In genomic region chr7:73769481-73770001, GRCh38 we compare ENCODE assay signal across 11 cellular contexts. TPM values are rescaled to one million over a fixed set of nuclear protein-coding genes. Genes with fewer than 3 reads are reported as not detected.
A peak's percentile ranks its signal among the peaks of the same experiment; 100 is the strongest.
DNase-seq lines count a peak whose midpoint lies in the region; ATAC-seq, FAIRE-seq and TF ChIP-seq lines count a peak whose summit lies in the region.
"Had no signal": no experiment of that assay in that cellular context is flagged by ENCODE, and none has a peak within 500 bp of the region (broad histone marks: within the 10 kb centered on the region; RNA-seq: fewer than 3 reads in every experiment).

No MANE protein-coding gene starts in this region.

- no peak overlapping the region for H3K27ac ChIP-seq in K562 (ENCODE audit: extremely low read depth, low read depth, low read length)
- peak overlapping the region; percentile 91 to 94 for H3K27ac ChIP-seq in liver (ENCODE audit: low read depth in 1 of 2, low read length in 2 of 2)
- H3K27ac ChIP-seq in foreskin keratinocyte, result no peak overlapping the region

- H3K9me3 Mint-ChIP-seq in stimulated activated naive B cell treated with anti-CD40 and anti-IgM and Interleukin-4, amounts not matched to agents 10 μg/mL and 1 μg/mL and 100 μg/mL, for 72 hours, result no peaks in the 10 kb centered on the region
- no peaks in the 10 kb centered on the region for H3K9me3 Mint-ChIP-seq in T-helper 2 cell treated with Interferon-gamma antibody and Interleukin-4, amounts not matched to agents 5 μg/mL and 100 μg/mL, for 36 hours

- TF ChIP-seq RAD21 in K562 (CRISPR knock-in tag; conservative IDR thresholded peaks at IDR 0.05 in 1 of 2, IDR thresholded peaks at IDR 0.05 in 1 of 2), result no peak
- TF ChIP-seq RAD21 in liver (IDR thresholded peaks at IDR 0.05), result no peak

- BruUV-seq in K562 (replicated peaks; lab: Mats Ljungman, UMichigan), result no TSS peak

- no peak overlapping the region for H2AFZ ChIP-seq in K562 (ENCODE audit: low read depth, low read length)

- WGBS in K562 (ENCODE audit: insufficient coverage, low coverage, missing lambda C conversion rate), result 82% methylated on average over 20 of the region's 49 CpGs
- 29% methylated on average over 49 of the region's 49 CpGs for WGBS in liver

- intact Hi-C loops in K562 (cut with micrococcal nuclease), result no loop called here

- H3K79me2 ChIP-seq in K562 (ENCODE audit: control insufficient read depth, insufficient read depth, low read length), result no peaks in the 10 kb centered on the region

- no peak for TF ChIP-seq EP300 in K562 (IDR thresholded peaks at IDR 0.05; ENCODE audit: low read length)

- H3K36me3 Mint-ChIP-seq in stimulated activated naive B cell treated with anti-CD40 and anti-IgM and Interleukin-4, amounts not matched to agents 10 μg/mL and 1 μg/mL and 100 μg/mL, for 72 hours, result peaks cover 0 to 6% of the 10 kb centered on the region in 2 donors
- no peaks in the 10 kb centered on the region for H3K36me3 Mint-ChIP-seq in T-helper 2 cell treated with Interferon-gamma antibody and Interleukin-4, amounts not matched to agents 5 μg/mL and 100 μg/mL, for 36 hours (ENCODE audit: low read depth)

- TF ChIP-seq CTCF in K562 (IDR thresholded peaks at IDR 0.05 in 2 of 3, conservative IDR thresholded peaks at IDR 0.05 in 1 of 3; ENCODE audit: insufficient read depth in 2 of 3, low read depth in 1 of 3, low read length in 3 of 3) (no peak), liver (IDR thresholded peaks at IDR 0.05; ENCODE audit: low read depth, low read length, missing input control) (no peak), foreskin keratinocyte (conservative IDR thresholded peaks at IDR 0.05) (no peak)

- H3K27me3 ChIP-seq in K562 (ENCODE audit: control insufficient read depth in 2 of 2, insufficient read depth in 2 of 2, low read length in 2 of 2), result no peaks in the 10 kb centered on the region
- H3K27me3 ChIP-seq in liver (ENCODE audit: control insufficient read depth in 4 of 4, insufficient read depth in 4 of 4, low read length in 3 of 4), result no peaks in the 10 kb centered on the region
- H3K27me3 ChIP-seq in foreskin keratinocyte, result peaks cover 56% of the 10 kb centered on the region

- FAIRE-seq in K562 (lab: Jason Lieb, UNC), result no peak
- FAIRE-seq in H54 (lab: Jason Lieb, UNC), result no peak

- peaks cover 0 to 22% of the 10 kb centered on the region in 2 experiments; a peak in 3 of 5 replicates for H3K4me1 ChIP-seq in K562 (replicated peaks in 1 of 2; ENCODE audit: control insufficient read depth in 2 of 2, insufficient read depth in 2 of 2, low read length in 2 of 2)
- peaks cover 18 to 51% (median 42%) of the 10 kb centered on the region in 4 donors for H3K4me1 ChIP-seq in liver (ENCODE audit: control insufficient read depth in 4 of 4, insufficient read depth in 4 of 4, low read length in 3 of 4)
- no peaks in the 10 kb centered on the region for H3K4me1 ChIP-seq in foreskin keratinocyte

- CTCF ChIA-PET in K562 (lab: Yijun Ruan, JAX; ENCODE audit: low intra/inter-chr PET ratio), result no interaction called here

- POLR2A ChIA-PET in K562 (lab: Yijun Ruan, JAX), result no interaction called here

- no peak overlapping the region for H3K4me3 ChIP-seq in K562
- peak overlapping the region; percentile 68 to 81 (median 72) for H3K4me3 ChIP-seq in liver (ENCODE audit: low read depth in 1 of 3, low read length in 3 of 3)

- H3K27ac Mint-ChIP-seq in stimulated activated naive B cell treated with anti-CD40 and anti-IgM and Interleukin-4, amounts not matched to agents 10 μg/mL and 1 μg/mL and 100 μg/mL, for 72 hours, result no peak overlapping the region
- no peak overlapping the region for H3K27ac Mint-ChIP-seq in T-helper 2 cell treated with Interferon-gamma antibody and Interleukin-4, amounts not matched to agents 5 μg/mL and 100 μg/mL, for 36 hours

- in situ Hi-C loops in K562 (cut with MboI), result no loop called here

- no peaks in the 10 kb centered on the region for H3K9me1 ChIP-seq in K562 (ENCODE audit: control insufficient read depth, insufficient read depth, low read length)

- ATAC-seq in K562 (no peak), foreskin keratinocyte (no peak)
- peak in 1 of 2 donors; percentile 6 for ATAC-seq in stimulated activated naive B cell treated with anti-CD40 and anti-IgM and Interleukin-4, amounts not matched to agents 10 μg/mL and 1 μg/mL and 100 μg/mL, for 72 hours (replicated peaks)

- no peak overlapping the region for H3K9ac ChIP-seq in K562 (ENCODE audit: insufficient read depth in 1 of 2, low read depth in 2 of 2, low read length in 2 of 2)
- H3K9ac ChIP-seq in liver (ENCODE audit: low read depth in 1 of 2, low read length in 2 of 2), result peak overlapping the region; percentile 1 to 28

- H3K4me3 Mint-ChIP-seq in stimulated activated naive B cell treated with anti-CD40 and anti-IgM and Interleukin-4, amounts not matched to agents 10 μg/mL and 1 μg/mL and 100 μg/mL, for 72 hours, result peak overlapping the region; percentile 72 to 75
- H3K4me3 Mint-ChIP-seq in T-helper 2 cell treated with Interferon-gamma antibody and Interleukin-4, amounts not matched to agents 5 μg/mL and 100 μg/mL, for 36 hours, result no peak overlapping the region

- peaks cover 51 to 67% of the 10 kb centered on the region in 2 donors for H3K27me3 Mint-ChIP-seq in stimulated activated naive B cell treated with anti-CD40 and anti-IgM and Interleukin-4, amounts not matched to agents 10 μg/mL and 1 μg/mL and 100 μg/mL, for 72 hours
- peaks cover 31% of the 10 kb centered on the region for H3K27me3 Mint-ChIP-seq in T-helper 2 cell treated with Interferon-gamma antibody and Interleukin-4, amounts not matched to agents 5 μg/mL and 100 μg/mL, for 36 hours (ENCODE audit: low read depth)

- H3K36me3 ChIP-seq in K562 (ENCODE audit: control insufficient read depth, insufficient read depth, low read length), result no peaks in the 10 kb centered on the region
- H3K36me3 ChIP-seq in liver (ENCODE audit: control insufficient read depth in 4 of 4, insufficient read depth in 3 of 4, low read depth in 1 of 4, low read length in 3 of 4), result no peaks in the 10 kb centered on the region

- H3K4me1 Mint-ChIP-seq in stimulated activated naive B cell treated with anti-CD40 and anti-IgM and Interleukin-4, amounts not matched to agents 10 μg/mL and 1 μg/mL and 100 μg/mL, for 72 hours, result peaks cover 12 to 33% of the 10 kb centered on the region in 2 donors
- H3K4me1 Mint-ChIP-seq in T-helper 2 cell treated with Interferon-gamma antibody and Interleukin-4, amounts not matched to agents 5 μg/mL and 100 μg/mL, for 36 hours (ENCODE audit: low read depth), result no peaks in the 10 kb centered on the region

- TF ChIP-seq POLR2A in K562 (conservative IDR thresholded peaks at IDR 0.05) (no peak), H54 (IDR thresholded peaks at IDR 0.05; ENCODE audit: low read depth, low read length) (no peak)

- H4K20me1 ChIP-seq in K562 (replicated peaks; ENCODE audit: control insufficient read depth, insufficient read depth, low read length), result no peaks in the 10 kb centered on the region

- H3K9me3 ChIP-seq in K562 (replicated peaks; ENCODE audit: control insufficient read depth, insufficient read depth, low read depth, low read length) (no peaks in the 10 kb centered on the region), liver (ENCODE audit: control insufficient read depth in 4 of 4, low read length in 3 of 4) (no peaks in the 10 kb centered on the region)

- DNase-seq in NCI-H146 (lab: John Stamatoyannopoulos, UW) (peak; percentile 55), NCI-H146 treated with DMSO at 0.1 percent for 48 hours (lab: John Stamatoyannopoulos, UW; ENCODE audit: unreplicated experiment) (no peak), K562 (ENCODE audit: extremely low read depth in 1 of 4, low spot score in 3 of 4) (peak in 1 of 4 experiments; percentile 1), H54 (ENCODE audit: insufficient read length, low spot score) (no peak), foreskin keratinocyte (no peak)
- DNase-seq in stimulated activated naive B cell treated with anti-CD40 and anti-IgM and Interleukin-4, amounts not matched to agents 10 μg/mL and 1 μg/mL and 100 μg/mL, for 72 hours, result no peak
- no peak for DNase-seq in T-helper 2 cell treated with Interferon-gamma antibody and Interleukin-4, amounts not matched to agents 5 μg/mL and 100 μg/mL, for 36 hours (ENCODE audit: low spot score)
- DNase-seq: OCI-M1; stimulated activated CD4-positive, alpha-beta T cell treated with anti-CD3 and anti-CD28 coated beads, Interleukin-4, amount 100 ng/mL, for 1 hour had no signal

- no peak overlapping the region for H3K4me2 ChIP-seq in K562 (ENCODE audit: insufficient read depth, low read length)

RNA-seq across cellular contexts. Expression of gene CLDN3, which starts 0.5 kb away (rescaled TPM):
- total RNA-seq in K562 (2011; cell fraction: chromatin; rRNA removed; ENCODE audit: low replicate concordance), result not detected in 2 replicates
- total RNA-seq in K562 (2011; cell fraction: nucleolus; rRNA removed), result not detected in 2 replicates
- not detected in 2 replicates for total RNA-seq in K562 (2011; cell fraction: nucleoplasm; rRNA removed)
- total RNA-seq in K562 (2014; rRNA removed), result not detected in 2 replicates
- not detected in 2 replicates for total RNA-seq in K562 (2014; rRNA removed; fragmentation: Illumina TruSeq; extraction: Trizol)
- not detected in 2 replicates for total RNA-seq in K562 (2015; rRNA removed; fragmentation: Illumina TruSeq; extraction: Trizol)
- 0.29 TPM in 1 of 2 replicates, not detected in the other for total RNA-seq in K562 (2021)
- polyA plus RNA-seq in K562 (2011; rRNA removed), result not detected in 2 replicates
- polyA plus RNA-seq in K562 (2011; cell fraction: cytosol; rRNA removed), result not detected in 2 replicates
- polyA plus RNA-seq in K562 (2011; cell fraction: nucleus; rRNA removed), result not detected in 2 replicates
- 0.05 TPM in 1 of 2 replicates, not detected in the other for polyA plus RNA-seq in K562 (2012)
- not detected in 2 replicates for polyA plus RNA-seq in K562 (2014; fragmentation: Illumina TruSeq; extraction: Trizol)
- polyA plus RNA-seq in K562 (2014; fragmentation: Nextera tagmentation; extraction: Ambion mirVana), result not detected
- not detected in 2 replicates for polyA plus RNA-seq in K562 (2014; rRNA removed)
- polyA minus RNA-seq in K562 (2011; rRNA and poly(A)+ RNA removed), result not detected in 2 replicates
- polyA minus RNA-seq in K562 (2011; cell fraction: cytosol; rRNA and poly(A)+ RNA removed), result not detected in 2 replicates
- not detected in 2 replicates for polyA minus RNA-seq in K562 (2011; cell fraction: nucleus; rRNA and poly(A)+ RNA removed)
- 10 to 100 TPM in 1 of 2 donors, 1 to 10 TPM in 1; 3.6 to 21.1 TPM for total RNA-seq in liver
- 10 to 100 TPM; 24.7 to 43.0 TPM for polyA plus RNA-seq in liver
- total RNA-seq in foreskin keratinocyte, result not detected in 2 replicates
- not detected in 2 replicates for polyA plus RNA-seq in foreskin keratinocyte
- total RNA-seq: A673 had no signal

RNA-seq across cellular contexts. Expression of gene ABHD11, which starts 30.9 kb away (rescaled TPM):
- 36.5 and 95.8 TPM in 2 replicates for total RNA-seq in K562 (2011; cell fraction: chromatin; rRNA removed; ENCODE audit: low replicate concordance)
- total RNA-seq in K562 (2011; cell fraction: nucleolus; rRNA removed), result 87.9 and 90.7 TPM in 2 replicates
- 50.6 and 64.7 TPM in 2 replicates for total RNA-seq in K562 (2011; cell fraction: nucleoplasm; rRNA removed)
- total RNA-seq in K562 (2014; rRNA removed) (44.2 and 52.6 TPM in 2 replicates), K562 (2014; rRNA removed; fragmentation: Illumina TruSeq; extraction: Trizol) (11.7 and 13.2 TPM in 2 replicates), K562 (2015; rRNA removed; fragmentation: Illumina TruSeq; extraction: Trizol) (17.5 and 17.9 TPM in 2 replicates), K562 (2021) (32.6 and 37.3 TPM in 2 replicates), liver (1 to 10 TPM; 5.1 to 5.9 TPM), foreskin keratinocyte (24.0 and 25.2 TPM in 2 replicates)
- polyA plus RNA-seq in K562 (2011; rRNA removed) (18.4 and 18.9 TPM in 2 replicates), K562 (2014; fragmentation: Illumina TruSeq; extraction: Trizol) (25.5 and 26.3 TPM in 2 replicates), K562 (2014; fragmentation: Nextera tagmentation; extraction: Ambion mirVana) (1 to 10 TPM; 7.7 to 8.6 TPM), K562 (2014; rRNA removed) (40.7 and 41.7 TPM in 2 replicates), liver (1 to 10 TPM; 7.4 to 7.6 TPM), foreskin keratinocyte (34.2 and 34.5 TPM in 2 replicates)
- 22.5 and 50.4 TPM in 2 replicates for polyA plus RNA-seq in K562 (2011; cell fraction: cytosol; rRNA removed)
- 22.8 and 51.7 TPM in 2 replicates for polyA plus RNA-seq in K562 (2011; cell fraction: nucleus; rRNA removed)
- polyA plus RNA-seq in K562 (2012), result 24.2 and 35.9 TPM in 2 replicates
- 5.8 and 10.2 TPM in 2 replicates for polyA minus RNA-seq in K562 (2011; rRNA and poly(A)+ RNA removed)
- polyA minus RNA-seq in K562 (2011; cell fraction: cytosol; rRNA and poly(A)+ RNA removed), result 7.9 and 9.4 TPM in 2 replicates
- 33.2 and 40.7 TPM in 2 replicates for polyA minus RNA-seq in K562 (2011; cell fraction: nucleus; rRNA and poly(A)+ RNA removed)

RNA-seq across cellular contexts. Expression of gene STX1A, which starts 50.1 kb away (rescaled TPM):
- total RNA-seq in K562 (2011; cell fraction: chromatin; rRNA removed; ENCODE audit: low replicate concordance), result 30.3 and 77.9 TPM in 2 replicates
- total RNA-seq in K562 (2011; cell fraction: nucleolus; rRNA removed), result 38.9 and 39.9 TPM in 2 replicates
- total RNA-seq in K562 (2011; cell fraction: nucleoplasm; rRNA removed), result 23.4 and 25.5 TPM in 2 replicates
- 9.1 and 9.9 TPM in 2 replicates for total RNA-seq in K562 (2014; rRNA removed)
- 2.3 and 3.9 TPM in 2 replicates for total RNA-seq in K562 (2014; rRNA removed; fragmentation: Illumina TruSeq; extraction: Trizol)
- total RNA-seq in K562 (2015; rRNA removed; fragmentation: Illumina TruSeq; extraction: Trizol), result 6.3 and 9.6 TPM in 2 replicates
- total RNA-seq in K562 (2021), result 8.0 and 8.9 TPM in 2 replicates
- 6.7 and 7.5 TPM in 2 replicates for polyA plus RNA-seq in K562 (2011; rRNA removed)
- polyA plus RNA-seq in K562 (2011; cell fraction: cytosol; rRNA removed), result 5.7 and 9.2 TPM in 2 replicates
- polyA plus RNA-seq in K562 (2011; cell fraction: nucleus; rRNA removed), result 47.5 and 68.0 TPM in 2 replicates
- 7.2 and 8.0 TPM in 2 replicates for polyA plus RNA-seq in K562 (2012)
- 6.1 and 9.9 TPM in 2 replicates for polyA plus RNA-seq in K562 (2014; fragmentation: Illumina TruSeq; extraction: Trizol)
- polyA plus RNA-seq in K562 (2014; fragmentation: Nextera tagmentation; extraction: Ambion mirVana), result under 1 TPM; 0.04 to 0.15 TPM
- polyA plus RNA-seq in K562 (2014; rRNA removed), result 11.7 and 15.1 TPM in 2 replicates
- 14.4 and 26.2 TPM in 2 replicates for polyA minus RNA-seq in K562 (2011; rRNA and poly(A)+ RNA removed)
- polyA minus RNA-seq in K562 (2011; cell fraction: cytosol; rRNA and poly(A)+ RNA removed), result 6.7 and 8.3 TPM in 2 replicates
- 9.0 and 13.7 TPM in 2 replicates for polyA minus RNA-seq in K562 (2011; cell fraction: nucleus; rRNA and poly(A)+ RNA removed)
- 1 to 10 TPM in 1 of 2 donors, under 1 TPM in 1; 0.79 to 1.9 TPM for total RNA-seq in liver
- polyA plus RNA-seq in liver, result 1 to 10 TPM in 1 of 2 donors, under 1 TPM in 1; 0.49 to 1.4 TPM
- 15.9 and 20.1 TPM in 2 replicates for total RNA-seq in foreskin keratinocyte
- polyA plus RNA-seq in foreskin keratinocyte, result 15.4 and 20.1 TPM in 2 replicates

Comparison
In these comparisons a context has a peak if more than half of its experiments do, and no peak if none do; other contexts are left out.
1. H3K27ac ChIP-seq: peak in liver (2 of 2); none in K562 (single experiment) and foreskin keratinocyte (single experiment).
2. H3K9ac ChIP-seq: peak in liver (2 of 2); none in K562 (0 of 2).